Comparison of ENCODE assay signal across 8 cellular contexts in the genomic region with DNA sequence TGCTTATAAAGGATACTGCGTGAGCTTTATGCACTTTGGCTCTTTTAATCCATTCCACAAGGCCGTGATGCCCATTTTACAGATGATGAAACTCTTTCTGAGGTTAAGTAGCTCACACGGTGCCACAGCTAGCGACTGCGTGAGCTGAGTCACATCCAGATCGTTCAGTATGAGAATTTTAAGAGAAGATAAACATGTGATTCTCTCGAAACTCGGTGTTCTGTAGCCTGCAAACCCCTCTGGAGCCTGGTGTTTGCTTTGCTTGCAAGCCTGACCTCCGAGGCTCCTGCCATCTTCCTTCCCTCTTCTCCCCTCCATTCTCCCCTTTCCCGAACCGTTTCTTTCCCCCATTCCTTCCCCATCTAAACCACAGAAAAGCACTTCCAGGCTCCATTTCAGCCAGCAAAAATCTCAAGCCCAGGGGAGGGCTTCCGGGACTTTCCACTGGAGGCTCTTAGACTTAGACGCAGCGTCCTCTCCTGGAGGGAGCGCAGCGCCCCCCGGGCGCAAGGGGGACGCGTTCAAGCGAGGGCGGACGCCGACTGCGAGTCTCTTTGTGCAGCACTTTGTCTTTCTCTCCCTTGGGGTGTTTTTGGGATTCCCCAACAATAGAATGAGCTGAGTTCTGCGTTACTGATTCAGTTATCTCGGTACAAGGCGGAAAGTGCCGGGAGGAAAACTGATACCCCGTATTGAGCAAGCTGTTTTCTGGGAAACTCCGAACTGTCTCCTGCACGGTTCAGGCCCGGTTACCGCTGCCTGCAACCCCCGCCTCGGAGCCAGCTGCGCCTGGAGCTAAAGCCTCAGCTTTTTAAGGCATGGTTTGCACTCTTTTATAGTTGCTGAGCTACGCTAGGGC. TPM values are rescaled to one million over a fixed set of nuclear protein-coding genes. Genes with fewer than 3 reads are reported as not detected.
DNase-seq lines count a peak whose midpoint lies in the region; ATAC-seq, FAIRE-seq and TF ChIP-seq lines count a peak whose summit lies in the region.

No MANE protein-coding gene starts in this region.

- peak; percentile 80 for DNase-seq in ELF-1 (ENCODE audit: low read depth, low spot score)
- no peak for DNase-seq in ascending aorta (ENCODE audit: low spot score in 2 of 2)
- DNase-seq in keratinocyte (ENCODE audit: low read depth, low spot score): no peak
- peak in 1 of 2 donors; percentile 77 for DNase-seq in stimulated activated effector memory CD8-positive, alpha-beta T cell treated with anti-CD3 and anti-CD28 coated beads, Interleukin-12 subunit alpha, Interleukin-12 subunit beta, amount 100 ng/mL, for 72 hours (ENCODE audit: low spot score in 2 of 2)
- no peak for DNase-seq in naive thymus-derived CD8-positive, alpha-beta T cell
- DNase-seq in GOT3 (lab: John Stamatoyannopoulos, UW): no peak

- peak overlapping the region; percentile 82 for H3K4me3 Mint-ChIP-seq in stimulated activated effector memory CD8-positive, alpha-beta T cell treated with anti-CD3 and anti-CD28 coated beads, Interleukin-12 subunit alpha, Interleukin-12 subunit beta, amount 100 ng/mL, for 72 hours
- H3K4me3 Mint-ChIP-seq in naive thymus-derived CD8-positive, alpha-beta T cell: peak overlapping the region in 1 of 10 donors; percentile 11

- peak overlapping the region; percentile 65 for H2AFZ ChIP-seq in keratinocyte (ENCODE audit: control insufficient read depth, low read length)

- peaks cover 19 to 50% (median 42%) of the 10 kb centered on the region in 5 donors for H3K27me3 Mint-ChIP-seq in naive thymus-derived CD8-positive, alpha-beta T cell

- H3K4me1 ChIP-seq in ascending aorta (peaks cover 0 to 3% of the 10 kb centered on the region in 2 donors), keratinocyte (ENCODE audit: control insufficient read depth, extremely low read depth, insufficient read depth, low read length) (peaks cover 15% of the 10 kb centered on the region)

- TF ChIP-seq CTCF in ascending aorta (IDR thresholded peaks at IDR 0.05) (peak in 2 of 3 experiments; percentile 20 to 41), keratinocyte (optimal IDR thresholded peaks at IDR 0.05 in 1 of 3, IDR thresholded peaks at IDR 0.05 in 1 of 3, conservative IDR thresholded peaks at IDR 0.05 in 1 of 3; ENCODE audit: extremely low read depth in 1 of 3, insufficient read depth in 2 of 3, low read length in 3 of 3) (peak in 1 of 3 experiments; percentile 7)

- no peak for FAIRE-seq in keratinocyte (lab: Jason Lieb, UNC)

- POLR2A ChIA-PET in naive thymus-derived CD8-positive, alpha-beta T cell (lab: Charles Lee): interaction anchor here (0.6 kb wide), 1 partner anchor 1791 kb away, joined by 4 read pairs; no protein-coding TSS in a partner anchor

- peak overlapping the region; percentile 83 for H3K4me2 ChIP-seq in keratinocyte (ENCODE audit: control insufficient read depth, extremely low read depth, insufficient read depth, low read depth, low read length)

- H3K27me3 ChIP-seq in ascending aorta (no peaks in the 10 kb centered on the region), keratinocyte (ENCODE audit: control insufficient read depth, extremely low read depth, insufficient read depth, low read length) (peaks cover 24% of the 10 kb centered on the region)

- peak overlapping the region; percentile 28 to 31 for H3K27ac ChIP-seq in ascending aorta
- H3K27ac ChIP-seq in keratinocyte (ENCODE audit: control insufficient read depth, insufficient read depth, low read length): no peak overlapping the region

- no peaks in the 10 kb centered on the region for H3K79me2 ChIP-seq in keratinocyte (ENCODE audit: control insufficient read depth, insufficient read depth, low read length)

- ATAC-seq in GM19395 (IDR thresholded peaks at IDR 0.05; ENCODE audit: unreplicated experiment) (peak; percentile 84), HG03439 (IDR thresholded peaks at IDR 0.05; ENCODE audit: unreplicated experiment) (peak; percentile 72)
- ATAC-seq in stimulated activated effector memory CD8-positive, alpha-beta T cell treated with anti-CD3 and anti-CD28 coated beads, Interleukin-12 subunit alpha, Interleukin-12 subunit beta, amount 100 ng/mL, for 72 hours: peak; percentile 94
- no peak for ATAC-seq in naive thymus-derived CD8-positive, alpha-beta T cell

- dilution Hi-C loops in keratinocyte (cut with MboI; ENCODE audit: extremely low pct_ligation_motif_present, low sequenced_read_pairs): no loop called here

- no peaks in the 10 kb centered on the region for H3K9me1 ChIP-seq in keratinocyte (ENCODE audit: control insufficient read depth, extremely low read depth, insufficient read depth, low read length)

- no peak overlapping the region for H3K9ac ChIP-seq in keratinocyte (ENCODE audit: control insufficient read depth, extremely low read depth, insufficient read depth, low read length)

- H3K36me3 ChIP-seq in ascending aorta (no peaks in the 10 kb centered on the region), keratinocyte (ENCODE audit: control insufficient read depth in 2 of 2, extremely low read depth in 1 of 2, insufficient read depth in 2 of 2, low read length in 2 of 2) (no peaks in the 10 kb centered on the region)

- peak overlapping the region; percentile 92 for H3K27ac Mint-ChIP-seq in stimulated activated effector memory CD8-positive, alpha-beta T cell treated with anti-CD3 and anti-CD28 coated beads, Interleukin-12 subunit alpha, Interleukin-12 subunit beta, amount 100 ng/mL, for 72 hours
- no peak overlapping the region for H3K27ac Mint-ChIP-seq in naive thymus-derived CD8-positive, alpha-beta T cell

- peaks cover 0 to 6% of the 10 kb centered on the region in 2 donors for H3K9me3 ChIP-seq in ascending aorta
- no peaks in the 10 kb centered on the region for H3K9me3 ChIP-seq in keratinocyte (ENCODE audit: control insufficient read depth, low read depth, low read length)

- peaks cover 6% of the 10 kb centered on the region for H3K36me3 Mint-ChIP-seq in stimulated activated effector memory CD8-positive, alpha-beta T cell treated with anti-CD3 and anti-CD28 coated beads, Interleukin-12 subunit alpha, Interleukin-12 subunit beta, amount 100 ng/mL, for 72 hours
- peaks cover 0 to 4% (median 0%) of the 10 kb centered on the region in 3 donors for H3K36me3 Mint-ChIP-seq in naive thymus-derived CD8-positive, alpha-beta T cell

- no peaks in the 10 kb centered on the region for H3K9me3 Mint-ChIP-seq in stimulated activated effector memory CD8-positive, alpha-beta T cell treated with anti-CD3 and anti-CD28 coated beads, Interleukin-12 subunit alpha, Interleukin-12 subunit beta, amount 100 ng/mL, for 72 hours
- peaks cover 0 to 9% (median 3%) of the 10 kb centered on the region in 9 donors for H3K9me3 Mint-ChIP-seq in naive thymus-derived CD8-positive, alpha-beta T cell

- no peaks in the 10 kb centered on the region for H4K20me1 ChIP-seq in keratinocyte (ENCODE audit: control insufficient read depth, extremely low read depth, insufficient read depth, low read length)

- intact Hi-C loops in ascending aorta (cut with DNase I): no loop called here

- H3K4me3 ChIP-seq in ascending aorta: peak overlapping the region; percentile 27 to 60
- peak overlapping the region in 2 of 3 experiments; percentile 26 to 29 for H3K4me3 ChIP-seq in keratinocyte (ENCODE audit: control insufficient read depth in 2 of 3, extremely low read depth in 1 of 3, insufficient read depth in 2 of 3, low read depth in 1 of 3, low read length in 3 of 3)

- H3K4me1 Mint-ChIP-seq in stimulated activated effector memory CD8-positive, alpha-beta T cell treated with anti-CD3 and anti-CD28 coated beads, Interleukin-12 subunit alpha, Interleukin-12 subunit beta, amount 100 ng/mL, for 72 hours: peaks cover 25% of the 10 kb centered on the region
- peaks cover 2 to 8% (median 6%) of the 10 kb centered on the region in 4 donors for H3K4me1 Mint-ChIP-seq in naive thymus-derived CD8-positive, alpha-beta T cell

RNA-seq across cellular contexts. Expression of gene CYP1B1, which starts 38.0 kb away (rescaled TPM):
- total RNA-seq in ascending aorta: 148 TPM
- polyA plus RNA-seq in keratinocyte: 0.65 to 2.2 TPM (median 1.6 TPM) in 3 replicates
- polyA plus RNA-seq in keratinocyte (2011; ENCODE audit: low read depth): 1.2 TPM
- 0.88 and 1.4 TPM in 2 replicates for polyA plus RNA-seq in keratinocyte (2011; cell fraction: cytosol; rRNA removed)
- polyA plus RNA-seq in keratinocyte (2011; cell fraction: nucleus; rRNA removed): 5.2 and 6.2 TPM in 2 replicates
- 0.85 and 2.3 TPM in 2 replicates for polyA plus RNA-seq in keratinocyte (2012; ENCODE audit: low replicate concordance)
- polyA minus RNA-seq in keratinocyte: 3.5 to 6.0 TPM (median 5.8 TPM) in 3 replicates
- polyA minus RNA-seq in keratinocyte (2011; cell fraction: cytosol; rRNA and poly(A)+ RNA removed): 2.5 TPM
- polyA minus RNA-seq in keratinocyte (2011; cell fraction: nucleus; rRNA and poly(A)+ RNA removed): 11.6 TPM in 2 replicates
- total RNA-seq in naive thymus-derived CD8-positive, alpha-beta T cell: 1 to 10 TPM; 2.3 to 3.9 TPM
- under 1 TPM in 2 of 3 donors, not detected in 1; 0.10 to 0.14 TPM for polyA plus RNA-seq in naive thymus-derived CD8-positive, alpha-beta T cell

Comparison
In these comparisons a context has a peak if more than half of its experiments do, and no peak if none do; other contexts are left out.
1. ATAC-seq: peak in GM19395 (single experiment), HG03439 (single experiment) and stimulated activated effector memory CD8-positive, alpha-beta T cell treated with anti-CD3 and anti-CD28 coated beads, Interleukin-12 subunit alpha, Interleukin-12 subunit beta, amount 100 ng/mL, for 72 hours (single experiment); none in naive thymus-derived CD8-positive, alpha-beta T cell (0 of 2).
2. RNA of gene CYP1B1, which starts 38.0 kb away (total RNA-seq): 148 TPM in ascending aorta (single experiment); 2.3 to 3.9 TPM in naive thymus-derived CD8-positive, alpha-beta T cell; every median in the first group is over 10 times any median in the second.